ENCODE assay signal across 8 cellular contexts in the genomic region with DNA sequence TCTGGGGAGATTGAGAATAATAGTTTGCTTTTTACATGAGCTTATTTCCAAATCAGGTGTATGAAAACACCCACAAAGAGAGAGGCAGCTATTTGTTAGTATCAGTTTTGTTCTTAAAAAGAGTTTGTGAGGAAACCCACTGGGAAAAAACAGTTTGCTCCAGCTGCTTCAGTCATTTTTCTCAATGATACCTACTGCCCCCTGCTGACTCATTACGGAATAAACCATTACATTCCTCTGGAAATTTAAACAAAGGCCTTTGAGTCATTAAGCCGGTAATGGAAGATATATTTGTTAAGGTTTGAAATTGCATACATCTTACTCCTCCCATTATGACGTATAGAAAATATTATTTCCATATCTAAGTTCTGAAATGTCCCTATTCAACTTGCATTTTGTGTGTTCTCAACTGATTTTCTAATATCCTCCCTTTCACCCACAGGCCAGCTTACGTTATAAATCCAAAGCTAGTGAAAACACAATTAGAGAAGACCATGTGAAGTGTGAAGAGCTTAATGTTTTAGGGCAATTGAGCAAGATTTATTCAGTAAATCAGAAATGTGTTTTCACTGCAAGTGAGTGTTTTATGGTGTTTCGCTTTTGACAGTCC.
DNase-seq lines count a peak whose midpoint lies in the region; ATAC-seq, FAIRE-seq and TF ChIP-seq lines count a peak whose summit lies in the region.

No MANE protein-coding gene starts in this region.

- H3K27ac Mint-ChIP-seq in T-helper 2 cell treated with Interferon-gamma antibody and Interleukin-4, amounts not matched to agents 5 μg/mL and 100 μg/mL, for 36 hours, result no peak overlapping the region

- H3K4me3 ChIP-seq in cardiac muscle cell (no peak overlapping the region), SK-N-MC (no peak overlapping the region)

- TF ChIP-seq CTCF in cardiac muscle cell (IDR thresholded peaks at IDR 0.05; ENCODE audit: low read depth, low read length), result peak; percentile 72

- no peak overlapping the region for H3K9ac ChIP-seq in SK-N-MC (ENCODE audit: insufficient read length)

- H3K4me1 Mint-ChIP-seq in T-helper 2 cell treated with Interferon-gamma antibody and Interleukin-4, amounts not matched to agents 5 μg/mL and 100 μg/mL, for 36 hours (ENCODE audit: low read depth), result no peaks in the 10 kb centered on the region

- no peaks in the 10 kb centered on the region for H3K4me1 ChIP-seq in cardiac muscle cell (ENCODE audit: low read depth)

- H3K27ac ChIP-seq in cardiac muscle cell (no peak overlapping the region), SK-N-MC (no peak overlapping the region)

- H3K9me3 ChIP-seq in cardiac muscle cell (ENCODE audit: low read depth), result no peaks in the 10 kb centered on the region
- no peaks in the 10 kb centered on the region for H3K9me3 ChIP-seq in SK-N-MC (ENCODE audit: low read depth, low read length)

- H3K36me3 ChIP-seq in cardiac muscle cell, result no peaks in the 10 kb centered on the region
- H3K36me3 ChIP-seq in SK-N-MC (ENCODE audit: insufficient read depth, low read length), result no peaks in the 10 kb centered on the region

- no peak overlapping the region for H3K4me3 Mint-ChIP-seq in T-helper 2 cell treated with Interferon-gamma antibody and Interleukin-4, amounts not matched to agents 5 μg/mL and 100 μg/mL, for 36 hours

- H3K9me3 Mint-ChIP-seq in T-helper 2 cell treated with Interferon-gamma antibody and Interleukin-4, amounts not matched to agents 5 μg/mL and 100 μg/mL, for 36 hours, result peaks cover 5% of the 10 kb centered on the region

- ATAC-seq in Right ventricle myocardium inferior, result no peak

- no peaks in the 10 kb centered on the region for H3K27me3 ChIP-seq in cardiac muscle cell

- peak; percentile 10 for FAIRE-seq in frontal cortex (lab: Jason Lieb, UNC)

- no peaks in the 10 kb centered on the region for H3K27me3 Mint-ChIP-seq in T-helper 2 cell treated with Interferon-gamma antibody and Interleukin-4, amounts not matched to agents 5 μg/mL and 100 μg/mL, for 36 hours (ENCODE audit: low read depth)

- H3K36me3 Mint-ChIP-seq in T-helper 2 cell treated with Interferon-gamma antibody and Interleukin-4, amounts not matched to agents 5 μg/mL and 100 μg/mL, for 36 hours (ENCODE audit: low read depth), result no peaks in the 10 kb centered on the region

- intact Hi-C loops in Right ventricle myocardium inferior (cut with DNase I), result no loop called here

- DNase-seq in cardiac muscle cell (ENCODE audit: low read depth in 1 of 2, low spot score in 1 of 2), result peak; percentile 78 to 80
- no peak for DNase-seq in Right ventricle myocardium inferior (ENCODE audit: missing footprints)
- DNase-seq in LoVo (ENCODE audit: low spot score), result peak; percentile 46
- DNase-seq in SK-N-MC (ENCODE audit: low read depth, low spot score), result peak; percentile 32
- DNase-seq in frontal cortex (ENCODE audit: low spot score in 2 of 2), result no peak
- peak; percentile 90 for DNase-seq in superior temporal gyrus (ENCODE audit: extremely low spot score)
- no peak for DNase-seq in T-helper 2 cell treated with Interferon-gamma antibody and Interleukin-4, amounts not matched to agents 5 μg/mL and 100 μg/mL, for 36 hours (ENCODE audit: low spot score)
- no peak for DNase-seq in stimulated activated CD4-positive, alpha-beta T cell treated with anti-CD3 and anti-CD28 coated beads, Interleukin-2, amount 100 ng/mL, for 24 hours

Comparison
In these comparisons a context has a peak if more than half of its experiments do, and no peak if none do; other contexts are left out.
1. DNase-seq: peak in cardiac muscle cell (2 of 2), LoVo (single experiment), SK-N-MC (single experiment) and superior temporal gyrus (single experiment); none in Right ventricle myocardium inferior (single experiment), frontal cortex (0 of 2), T-helper 2 cell treated with Interferon-gamma antibody and Interleukin-4, amounts not matched to agents 5 μg/mL and 100 μg/mL, for 36 hours (single experiment) and stimulated activated CD4-positive, alpha-beta T cell treated with anti-CD3 and anti-CD28 coated beads, Interleukin-2, amount 100 ng/mL, for 24 hours (0 of 2).